Comparison of ENCODE assay signal across 1 cellular context in genomic region chr3:195140816-195141793, GRCh38.
TF ChIP-seq lines count a peak whose summit lies in the region.

No MANE protein-coding gene starts in this region.

TF ChIP-seq in K562, 482 proteins besides CTCF, POLR2A, EP300 and RAD21 (continued from another document):
- peak; percentile 100 for TF ChIP-seq ATF3 (IDR thresholded peaks at IDR 0.05)
- peak; percentile 94 for TF ChIP-seq ATF3 (CRISPR knock-in tag; conservative IDR thresholded peaks at IDR 0.05)
- TF ChIP-seq ZNF239 (CRISPR knock-in tag; IDR thresholded peaks at IDR 0.05) = no peak
- TF ChIP-seq FOS (IDR thresholded peaks at IDR 0.05; ENCODE audit: extremely low read depth, insufficient read length) = no peak
- peak; percentile 21 to 25; a peak in 1 of 4 replicates for TF ChIP-seq FOXK2 (conservative IDR thresholded peaks at IDR 0.05 in 1 of 2, IDR thresholded peaks at IDR 0.05 in 1 of 2; ENCODE audit: low read depth in 2 of 2)
- TF ChIP-seq RHOXF2B (CRISPR knock-in tag; conservative IDR thresholded peaks at IDR 0.05) = no peak
- TF ChIP-seq RCOR1 (IDR thresholded peaks at IDR 0.05; ENCODE audit: borderline replicate concordance in 1 of 2, low read depth in 2 of 2, low read length in 2 of 2) = peak in 1 of 2 experiments; percentile 83; a peak in 3 of 4 replicates
- TF ChIP-seq SMARCB1 (IDR thresholded peaks at IDR 0.05; ENCODE audit: insufficient read length, low read depth) = no peak
- TF ChIP-seq E2F1 (CRISPR knock-in tag; IDR thresholded peaks at IDR 0.05) = 0 out of 2 replicates have a peak, but pooled peaks have one; percentile 55
- TF ChIP-seq SUPT5H (IDR thresholded peaks at IDR 0.05) = no peak
- peak; percentile 93 to 95 for TF ChIP-seq TRIM24 (IDR thresholded peaks at IDR 0.05)
- no peak for TF ChIP-seq MCM7 (IDR thresholded peaks at IDR 0.05)
- no peak for TF ChIP-seq GTF2F1 (IDR thresholded peaks at IDR 0.05; ENCODE audit: low read depth, low read length)
- no peak for TF ChIP-seq BRF2 (IDR thresholded peaks at IDR 0.05; ENCODE audit: borderline replicate concordance, insufficient read depth, insufficient read length)
- peak; percentile 75 for TF ChIP-seq L3MBTL2 (IDR thresholded peaks at IDR 0.05)
- TF ChIP-seq LEF1 (IDR thresholded peaks at IDR 0.05) = peak; percentile 93
- 0 out of 4 replicates have a peak, but pooled peaks of 1 of the 2 experiments have one; percentile 37 for TF ChIP-seq SRF (CRISPR knock-in tag; IDR thresholded peaks at IDR 0.05)
- peak; percentile 64 for TF ChIP-seq ELF1 (tag; IDR thresholded peaks at IDR 0.05)
- TF ChIP-seq FOXJ3 (CRISPR knock-in tag; IDR thresholded peaks at IDR 0.05) = no peak
- TF ChIP-seq HNRNPK (IDR thresholded peaks at IDR 0.05; ENCODE audit: low read depth, low read length, poor library complexity, severe bottlenecking) = no peak
- peak; percentile 85 for TF ChIP-seq FOSL1 (tag; conservative IDR thresholded peaks at IDR 0.05)
TF ChIP-seq in K562: peak in this region for 151.
